23 cellular contexts compared by ENCODE assay signal in the genomic region with DNA sequence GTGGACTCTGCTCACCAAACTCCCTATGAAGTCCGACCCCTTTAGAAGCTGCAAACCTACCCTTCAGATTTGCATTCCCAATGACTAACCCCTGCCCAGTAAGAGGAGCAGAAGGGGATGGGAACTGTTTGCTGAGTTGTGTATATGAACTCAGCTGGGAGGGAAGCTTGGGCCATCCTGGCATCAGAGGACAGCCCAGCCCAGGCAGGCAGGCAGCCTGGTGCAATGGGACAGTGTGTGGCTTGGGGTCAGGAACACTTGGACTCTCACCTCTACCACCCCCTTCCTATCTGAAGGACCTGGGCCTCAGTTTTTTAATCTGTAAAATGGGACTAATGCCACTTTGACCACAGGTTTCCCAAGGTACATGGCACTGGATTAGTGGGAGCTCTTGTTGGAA.
"Had no signal": no experiment of that assay in that cellular context is flagged by ENCODE, and none has a peak within 500 bp of the region (broad histone marks: within the 10 kb centered on the region; RNA-seq: fewer than 3 reads in every experiment).

No MANE protein-coding gene starts in this region.

- H3K36me3 Mint-ChIP-seq: memory B cell; mesothelial cell of epicardium; natural killer cell; stimulated activated effector memory CD8-positive, alpha-beta T cell treated with anti-CD3 and anti-CD28 coated beads, Interleukin-12 subunit alpha, Interleukin-12 subunit beta, amount 100 ng/mL, for 72 hours had no signal

- H3K9me3 ChIP-seq: heart left ventricle, left lung, lower lobe of right lung, ovary, suprapubic skin, thyroid gland, upper lobe of left lung had no signal

- H3K36me3 ChIP-seq: heart left ventricle, left lung, lower lobe of right lung, ovary, suprapubic skin, thyroid gland, upper lobe of left lung had no signal

- H3K4me1 ChIP-seq: heart left ventricle, left lung, lower lobe of right lung, suprapubic skin, thyroid gland, upper lobe of left lung had no signal

- FAIRE-seq: endothelial cell of umbilical vein, islet of Langerhans had no signal

- DNase-seq: erythroblast; foreskin melanocyte; heart left ventricle; hippocampal formation; left lung; lower lobe of right lung; natural killer cell; ovary; right cardiac atrium; stimulated activated CD4-positive, alpha-beta T cell treated with anti-CD3 and anti-CD28 coated beads, Interleukin-4, amount 100 ng/mL, for 1 hour; stimulated activated CD8-positive, alpha-beta memory T cell treated with anti-CD3 and anti-CD28 coated beads, Interleukin-4, amount 100 ng/mL, for 48 hours; stimulated activated naive CD8-positive, alpha-beta T cell treated with anti-CD3 and anti-CD28 coated beads, Interleukin-15, Interleukin-2, amounts not matched to agents 100 U/mL and 50 U/mL, for 24 hours; thyroid gland had no signal

- ATAC-seq: heart left ventricle; left lung; lower lobe of right lung; natural killer cell; right cardiac atrium; stimulated activated effector memory CD8-positive, alpha-beta T cell treated with anti-CD3 and anti-CD28 coated beads, Interleukin-12 subunit alpha, Interleukin-12 subunit beta, amount 100 ng/mL, for 72 hours; stimulated activated naive CD8-positive, alpha-beta T cell treated with anti-CD3 and anti-CD28 coated beads, Interleukin-15, Interleukin-2, amounts not matched to agents 100 U/mL and 50 U/mL, for 24 hours had no signal

- H3K9me3 Mint-ChIP-seq: central memory CD8-positive, alpha-beta T cell; dendritic cell treated with granulocyte-macrophage colony-stimulating factor and Interleukin-4, amounts not matched to agents 40 ng/mL and 50 ng/mL, for 4 days; memory B cell; mesothelial cell of epicardium; natural killer cell; stimulated activated effector memory CD8-positive, alpha-beta T cell treated with anti-CD3 and anti-CD28 coated beads, Interleukin-12 subunit alpha, Interleukin-12 subunit beta, amount 100 ng/mL, for 72 hours had no signal

- H3K4me1 Mint-ChIP-seq: central memory CD8-positive, alpha-beta T cell; natural killer cell; stimulated activated effector memory CD8-positive, alpha-beta T cell treated with anti-CD3 and anti-CD28 coated beads, Interleukin-12 subunit alpha, Interleukin-12 subunit beta, amount 100 ng/mL, for 72 hours had no signal

- H3K27ac ChIP-seq: heart left ventricle, left lung, lower lobe of right lung, ovary, suprapubic skin, thyroid gland, upper lobe of left lung had no signal

- H3K27me3 ChIP-seq: ovary, thyroid gland, upper lobe of left lung had no signal

- H3K27ac Mint-ChIP-seq: dendritic cell treated with granulocyte-macrophage colony-stimulating factor and Interleukin-4, amounts not matched to agents 40 ng/mL and 50 ng/mL, for 4 days; memory B cell; mesothelial cell of epicardium; natural killer cell; stimulated activated effector memory CD8-positive, alpha-beta T cell treated with anti-CD3 and anti-CD28 coated beads, Interleukin-12 subunit alpha, Interleukin-12 subunit beta, amount 100 ng/mL, for 72 hours had no signal

- H3K4me3 Mint-ChIP-seq: central memory CD8-positive, alpha-beta T cell; dendritic cell treated with granulocyte-macrophage colony-stimulating factor and Interleukin-4, amounts not matched to agents 40 ng/mL and 50 ng/mL, for 4 days; memory B cell; mesothelial cell of epicardium; natural killer cell; neural crest cell; stimulated activated effector memory CD8-positive, alpha-beta T cell treated with anti-CD3 and anti-CD28 coated beads, Interleukin-12 subunit alpha, Interleukin-12 subunit beta, amount 100 ng/mL, for 72 hours had no signal

- H3K4me3 ChIP-seq: heart left ventricle, left lung, lower lobe of right lung, ovary, suprapubic skin, thyroid gland, upper lobe of left lung had no signal
